31 cellular contexts compared by ENCODE assay signal in the genomic region with DNA sequence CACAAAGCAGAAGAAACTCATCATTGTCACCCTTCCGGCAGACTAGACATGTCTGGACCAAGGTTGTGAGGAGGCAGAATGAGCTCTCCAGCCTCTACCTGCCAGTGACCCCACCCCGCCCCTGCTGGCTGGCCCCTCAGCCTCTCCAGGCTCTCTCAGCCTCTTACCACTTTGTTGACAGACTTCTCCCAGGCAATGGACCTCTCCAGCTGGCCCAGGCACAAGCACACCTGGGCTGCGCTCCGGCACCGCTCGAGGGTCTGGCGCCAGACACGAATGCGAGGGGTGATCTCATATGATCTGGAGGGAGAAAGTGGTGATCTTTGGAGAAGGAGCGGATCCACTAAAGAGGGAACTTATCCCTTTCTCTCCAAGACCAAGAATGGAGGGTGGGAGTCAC.
"Had no signal": no experiment of that assay in that cellular context is flagged by ENCODE, and none has a peak within 500 bp of the region (broad histone marks: within the 10 kb centered on the region; RNA-seq: fewer than 3 reads in every experiment).

No MANE protein-coding gene starts in this region.

- H3K36me3 ChIP-seq: ovary had no signal

- H3K4me1 ChIP-seq: adrenal gland, ascending aorta, right lobe of liver, stomach, tibial artery had no signal

- ATAC-seq: activated CD8-positive, alpha-beta T cell treated with anti-CD3 and anti-CD28 coated beads for 36 hours; effector memory CD8-positive, alpha-beta T cell; esophagus mucosa; right lobe of liver; SK-N-SH treated with all-trans-retinoic acid at 6 μM for 48 hours; stimulated activated memory B cell treated with anti-CD40 and anti-IgM and Interleukin-4, amounts not matched to agents 10 μg/mL and 1 μg/mL and 100 μg/mL, for 72 hours; T-helper 17 cell had no signal

- H3K4me3 Mint-ChIP-seq: activated CD8-positive, alpha-beta T cell treated with anti-CD3 and anti-CD28 coated beads for 36 hours; activated naive CD4-positive, alpha-beta T cell treated with anti-CD3 and anti-CD28 coated beads for 36 hours; activated naive CD8-positive, alpha-beta T cell treated with anti-CD3 and anti-CD28 coated beads for 36 hours; effector memory CD8-positive, alpha-beta T cell; mesothelial cell of epicardium; nephron progenitor cell; stimulated activated memory B cell treated with anti-CD40 and anti-IgM and Interleukin-4, amounts not matched to agents 10 μg/mL and 1 μg/mL and 100 μg/mL, for 72 hours; T-helper 17 cell had no signal

- H3K27ac ChIP-seq: adrenal gland, ascending aorta, brain microvascular endothelial cell, left ventricle myocardium inferior, neutrophil, ovary, right lobe of liver, skin epidermis, stomach, tibial artery had no signal

- H3K27me3 Mint-ChIP-seq: activated CD8-positive, alpha-beta T cell treated with anti-CD3 and anti-CD28 coated beads for 36 hours; activated naive CD8-positive, alpha-beta T cell treated with anti-CD3 and anti-CD28 coated beads for 36 hours; effector memory CD8-positive, alpha-beta T cell; naive B cell; progenitor cell of endocrine pancreas; stimulated activated memory B cell treated with anti-CD40 and anti-IgM and Interleukin-4, amounts not matched to agents 10 μg/mL and 1 μg/mL and 100 μg/mL, for 72 hours; T-helper 17 cell had no signal

- DNase-seq: activated CD4-positive, alpha-beta T cell treated with anti-CD3 and anti-CD28 coated beads, Interleukin-2, amount 50 U/mL, for 1 hour; activated CD8-positive, alpha-beta T cell treated with anti-CD3 and anti-CD28 coated beads for 36 hours; activated effector memory CD4-positive, alpha-beta T cell treated with anti-CD3 and anti-CD28 coated beads, Interleukin-2, amount 50 U/mL, for 16 hours; activated naive CD4-positive, alpha-beta T cell treated with anti-CD3 and anti-CD28 coated beads for 36 hours; activated naive CD8-positive, alpha-beta T cell treated with anti-CD3 and anti-CD28 coated beads for 36 hours; adrenal gland; brain microvascular endothelial cell; caudate nucleus; cortex of kidney; effector memory CD8-positive, alpha-beta T cell; foreskin melanocyte; kidney glomerular epithelial cell; left ventricle myocardium inferior; naive B cell; nephron progenitor cell; ovary; right lobe of liver; stimulated activated CD4-positive, alpha-beta T cell treated with anti-CD3 and anti-CD28 coated beads, Interleukin-12 subunit alpha, Interleukin-12 subunit beta, amount 100 ng/mL, for 4 hours; stimulated activated CD4-positive, alpha-beta T cell treated with anti-CD3 and anti-CD28 coated beads, Interleukin-4, amount 100 ng/mL, for 1 hour; stomach; T-helper 17 cell; T1000; tibial artery had no signal

- H3K4me3 ChIP-seq: adrenal gland, ascending aorta, left ventricle myocardium inferior, ovary, right lobe of liver, skin epidermis, stomach, tibial artery had no signal

- H3K27ac Mint-ChIP-seq: activated CD8-positive, alpha-beta T cell treated with anti-CD3 and anti-CD28 coated beads for 36 hours; activated naive CD4-positive, alpha-beta T cell treated with anti-CD3 and anti-CD28 coated beads for 36 hours; activated naive CD8-positive, alpha-beta T cell treated with anti-CD3 and anti-CD28 coated beads for 36 hours; nephron progenitor cell; progenitor cell of endocrine pancreas; stimulated activated memory B cell treated with anti-CD40 and anti-IgM and Interleukin-4, amounts not matched to agents 10 μg/mL and 1 μg/mL and 100 μg/mL, for 72 hours; T-helper 17 cell had no signal

- H3K9me3 Mint-ChIP-seq: activated CD8-positive, alpha-beta T cell treated with anti-CD3 and anti-CD28 coated beads for 36 hours; activated naive CD4-positive, alpha-beta T cell treated with anti-CD3 and anti-CD28 coated beads for 36 hours; activated naive CD8-positive, alpha-beta T cell treated with anti-CD3 and anti-CD28 coated beads for 36 hours; effector memory CD8-positive, alpha-beta T cell; mesothelial cell of epicardium; naive B cell; nephron progenitor cell; stimulated activated memory B cell treated with anti-CD40 and anti-IgM and Interleukin-4, amounts not matched to agents 10 μg/mL and 1 μg/mL and 100 μg/mL, for 72 hours had no signal

- H3K27me3 ChIP-seq: adrenal gland, ascending aorta, brain microvascular endothelial cell, neutrophil, ovary, right lobe of liver, stomach, tibial artery had no signal

- H3K9me3 ChIP-seq: adrenal gland, ascending aorta, left ventricle myocardium inferior, neutrophil, ovary, right lobe of liver, stomach, tibial artery had no signal
